In the genomic region with DNA sequence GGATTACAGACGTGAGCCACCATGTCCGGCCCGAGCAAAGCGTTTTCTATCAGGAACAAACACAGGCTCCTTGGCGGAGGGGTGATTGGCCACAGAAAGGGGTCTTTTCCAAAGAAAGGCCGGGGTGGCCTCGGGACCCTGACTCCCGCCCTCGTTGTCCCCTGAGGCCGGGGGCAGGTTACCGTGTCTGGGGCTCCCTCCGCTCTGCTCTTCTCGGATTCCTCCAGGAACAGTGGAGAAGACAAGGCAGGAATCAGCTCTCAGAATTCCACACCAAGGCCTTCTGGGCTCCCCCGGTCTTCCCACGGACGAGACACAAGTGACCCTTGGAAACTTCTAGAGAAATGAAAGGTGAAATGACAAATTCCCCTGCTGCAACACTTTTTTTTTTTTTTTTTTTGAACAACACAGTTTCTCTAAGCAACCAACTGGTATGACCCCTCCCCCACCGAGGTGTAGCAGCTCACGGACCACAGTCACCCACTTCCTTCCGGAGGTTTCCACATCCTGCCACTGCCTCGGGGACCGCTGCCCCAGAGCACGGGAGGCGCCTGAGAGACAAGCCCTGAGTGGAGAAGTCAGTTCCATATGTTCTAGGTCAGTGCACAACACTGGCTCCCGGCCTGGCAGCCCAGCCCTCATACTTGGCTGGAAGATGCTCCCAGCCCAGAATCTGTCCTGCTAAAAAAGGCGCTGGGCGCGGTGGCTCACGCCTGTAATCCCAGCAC, we compare ENCODE assay signal across 1 cellular context.
TF ChIP-seq lines count a peak whose summit lies in the region.

No MANE protein-coding gene starts in this region.

TF ChIP-seq in WTC11, 78 proteins besides CTCF, POLR2A, EP300 and RAD21 (continued from another document):
- TF ChIP-seq, protein P1, sequence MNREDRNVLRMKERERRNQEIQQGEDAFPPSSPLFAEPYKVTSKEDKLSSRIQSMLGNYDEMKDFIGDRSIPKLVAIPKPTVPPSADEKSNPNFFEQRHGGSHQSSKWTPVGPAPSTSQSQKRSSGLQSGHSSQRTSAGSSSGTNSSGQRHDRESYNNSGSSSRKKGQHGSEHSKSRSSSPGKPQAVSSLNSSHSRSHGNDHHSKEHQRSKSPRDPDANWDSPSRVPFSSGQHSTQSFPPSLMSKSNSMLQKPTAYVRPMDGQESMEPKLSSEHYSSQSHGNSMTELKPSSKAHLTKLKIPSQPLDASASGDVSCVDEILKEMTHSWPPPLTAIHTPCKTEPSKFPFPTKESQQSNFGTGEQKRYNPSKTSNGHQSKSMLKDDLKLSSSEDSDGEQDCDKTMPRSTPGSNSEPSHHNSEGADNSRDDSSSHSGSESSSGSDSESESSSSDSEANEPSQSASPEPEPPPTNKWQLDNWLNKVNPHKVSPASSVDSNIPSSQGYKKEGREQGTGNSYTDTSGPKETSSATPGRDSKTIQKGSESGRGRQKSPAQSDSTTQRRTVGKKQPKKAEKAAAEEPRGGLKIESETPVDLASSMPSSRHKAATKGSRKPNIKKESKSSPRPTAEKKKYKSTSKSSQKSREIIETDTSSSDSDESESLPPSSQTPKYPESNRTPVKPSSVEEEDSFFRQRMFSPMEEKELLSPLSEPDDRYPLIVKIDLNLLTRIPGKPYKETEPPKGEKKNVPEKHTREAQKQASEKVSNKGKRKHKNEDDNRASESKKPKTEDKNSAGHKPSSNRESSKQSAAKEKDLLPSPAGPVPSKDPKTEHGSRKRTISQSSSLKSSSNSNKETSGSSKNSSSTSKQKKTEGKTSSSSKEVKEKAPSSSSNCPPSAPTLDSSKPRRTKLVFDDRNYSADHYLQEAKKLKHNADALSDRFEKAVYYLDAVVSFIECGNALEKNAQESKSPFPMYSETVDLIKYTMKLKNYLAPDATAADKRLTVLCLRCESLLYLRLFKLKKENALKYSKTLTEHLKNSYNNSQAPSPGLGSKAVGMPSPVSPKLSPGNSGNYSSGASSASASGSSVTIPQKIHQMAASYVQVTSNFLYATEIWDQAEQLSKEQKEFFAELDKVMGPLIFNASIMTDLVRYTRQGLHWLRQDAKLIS (CRISPR knock-in tag; IDR thresholded peaks at IDR 0.05; ENCODE audit: borderline replicate concordance): no peak
- TF ChIP-seq ZNF396 (CRISPR knock-in tag; IDR thresholded peaks at IDR 0.05; ENCODE audit: borderline replicate concordance) (no peak), CDX4 (CRISPR knock-in tag; IDR thresholded peaks at IDR 0.05; ENCODE audit: borderline replicate concordance) (no peak), NFYB (CRISPR knock-in tag; conservative IDR thresholded peaks at IDR 0.05; ENCODE audit: low read depth) (no peak), ESRRA (CRISPR knock-in tag; IDR thresholded peaks at IDR 0.05; ENCODE audit: borderline replicate concordance) (no peak), ATF3 (CRISPR knock-in tag; conservative IDR thresholded peaks at IDR 0.05) (no peak), E2F5 (CRISPR knock-in tag; IDR thresholded peaks at IDR 0.05) (no peak), ZBTB21 (CRISPR knock-in tag; IDR thresholded peaks at IDR 0.05; ENCODE audit: borderline replicate concordance) (no peak)
- TF ChIP-seq, protein P2, sequence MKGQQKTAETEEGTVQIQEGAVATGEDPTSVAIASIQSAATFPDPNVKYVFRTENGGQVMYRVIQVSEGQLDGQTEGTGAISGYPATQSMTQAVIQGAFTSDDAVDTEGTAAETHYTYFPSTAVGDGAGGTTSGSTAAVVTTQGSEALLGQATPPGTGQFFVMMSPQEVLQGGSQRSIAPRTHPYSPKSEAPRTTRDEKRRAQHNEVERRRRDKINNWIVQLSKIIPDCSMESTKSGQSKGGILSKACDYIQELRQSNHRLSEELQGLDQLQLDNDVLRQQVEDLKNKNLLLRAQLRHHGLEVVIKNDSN (CRISPR knock-in tag; IDR thresholded peaks at IDR 0.05): no peak
- TF ChIP-seq, protein P3, sequence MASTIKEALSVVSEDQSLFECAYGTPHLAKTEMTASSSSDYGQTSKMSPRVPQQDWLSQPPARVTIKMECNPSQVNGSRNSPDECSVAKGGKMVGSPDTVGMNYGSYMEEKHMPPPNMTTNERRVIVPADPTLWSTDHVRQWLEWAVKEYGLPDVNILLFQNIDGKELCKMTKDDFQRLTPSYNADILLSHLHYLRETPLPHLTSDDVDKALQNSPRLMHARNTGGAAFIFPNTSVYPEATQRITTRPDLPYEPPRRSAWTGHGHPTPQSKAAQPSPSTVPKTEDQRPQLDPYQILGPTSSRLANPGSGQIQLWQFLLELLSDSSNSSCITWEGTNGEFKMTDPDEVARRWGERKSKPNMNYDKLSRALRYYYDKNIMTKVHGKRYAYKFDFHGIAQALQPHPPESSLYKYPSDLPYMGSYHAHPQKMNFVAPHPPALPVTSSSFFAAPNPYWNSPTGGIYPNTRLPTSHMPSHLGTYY (CRISPR knock-in tag; IDR thresholded peaks at IDR 0.05): no peak
- TF ChIP-seq, protein P4, sequence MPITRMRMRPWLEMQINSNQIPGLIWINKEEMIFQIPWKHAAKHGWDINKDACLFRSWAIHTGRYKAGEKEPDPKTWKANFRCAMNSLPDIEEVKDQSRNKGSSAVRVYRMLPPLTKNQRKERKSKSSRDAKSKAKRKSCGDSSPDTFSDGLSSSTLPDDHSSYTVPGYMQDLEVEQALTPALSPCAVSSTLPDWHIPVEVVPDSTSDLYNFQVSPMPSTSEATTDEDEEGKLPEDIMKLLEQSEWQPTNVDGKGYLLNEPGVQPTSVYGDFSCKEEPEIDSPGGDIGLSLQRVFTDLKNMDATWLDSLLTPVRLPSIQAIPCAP (CRISPR knock-in tag; IDR thresholded peaks at IDR 0.05): no peak
